In genomic region chr10:112949128-112949823, GRCh38 we compare ENCODE assay signal across 8 cellular contexts. TPM values are rescaled to one million over a fixed set of nuclear protein-coding genes. Genes with fewer than 3 reads are reported as not detected.
DNase-seq lines count a peak whose midpoint lies in the region; ATAC-seq, FAIRE-seq and TF ChIP-seq lines count a peak whose summit lies in the region.

No MANE protein-coding gene starts in this region.

- peak; percentile 35 for ATAC-seq in SK-N-SH treated with all-trans-retinoic acid at 6 μM for 48 hours
- ATAC-seq in HG02798 (IDR thresholded peaks at IDR 0.05; ENCODE audit: poor library complexity, unreplicated experiment) = no peak
- no peak for ATAC-seq in HG02678 (IDR thresholded peaks at IDR 0.05; ENCODE audit: unreplicated experiment)
- ATAC-seq in HG02981 (IDR thresholded peaks at IDR 0.05; ENCODE audit: unreplicated experiment) = no peak

- H3K9me3 ChIP-seq in sigmoid colon = no peaks in the 10 kb centered on the region

- FAIRE-seq in GM18507 (lab: Jason Lieb, UNC) = peak; percentile 36

- no peak for TF ChIP-seq EP300 in sigmoid colon (IDR thresholded peaks at IDR 0.05)

- peaks cover 0 to 31% (median 23%) of the 10 kb centered on the region in 4 donors for H3K4me1 ChIP-seq in sigmoid colon

- H3K27ac ChIP-seq in sigmoid colon = peak overlapping the region; percentile 87 to 97 (median 96)

- intact Hi-C loops in sigmoid colon (cut with DNase I) = no loop called here

- H3K36me3 ChIP-seq in sigmoid colon = no peaks in the 10 kb centered on the region

- no peaks in the 10 kb centered on the region for H3K27me3 ChIP-seq in sigmoid colon

- H3K4me3 ChIP-seq in foreskin fibroblast (ENCODE audit: low read depth in 1 of 2, low read length in 2 of 2) (peak overlapping the region; percentile 41 to 42), sigmoid colon (peak overlapping the region; percentile 17 to 91 (median 79))

- TF ChIP-seq CTCF in foreskin fibroblast (IDR thresholded peaks at IDR 0.05; ENCODE audit: low read depth, low read length) = no peak
- no peak for TF ChIP-seq CTCF in sigmoid colon (IDR thresholded peaks at IDR 0.05)

- DNase-seq in GM18507 (ENCODE audit: extremely low spot score, insufficient read length, low read depth) (no peak), foreskin fibroblast (peak in 1 of 2 donors; percentile 54), sigmoid colon (no peak), NCI-H1436 treated with DMSO at 0.1 percent for 48 hours (lab: John Stamatoyannopoulos, UW) (no peak)

- 1 to 9% methylated on average over 10 of the region's 10 CpGs for WGBS in sigmoid colon, 2 donors

- TF ChIP-seq POLR2A in sigmoid colon (IDR thresholded peaks at IDR 0.05) = no peak

TF ChIP-seq in SK-N-SH treated with all-trans-retinoic acid at 6 μM for 48 hours, 23 proteins besides CTCF, POLR2A, EP300 and RAD21:
- TF ChIP-seq SNAI2 (CRISPR knock-in tag; IDR thresholded peaks at IDR 0.05) (no peak), ZFP30 (CRISPR knock-in tag; IDR thresholded peaks at IDR 0.05) (no peak), PATZ1 (CRISPR knock-in tag; IDR thresholded peaks at IDR 0.05; ENCODE audit: borderline replicate concordance) (no peak), CSRNP3 (CRISPR knock-in tag; IDR thresholded peaks at IDR 0.05) (no peak), ESRRG (CRISPR knock-in tag; IDR thresholded peaks at IDR 0.05) (no peak), TOX (CRISPR knock-in tag; IDR thresholded peaks at IDR 0.05; ENCODE audit: borderline replicate concordance) (no peak), CREB5 (CRISPR knock-in tag; IDR thresholded peaks at IDR 0.05; ENCODE audit: low read depth) (no peak), TSHZ2 (CRISPR knock-in tag; IDR thresholded peaks at IDR 0.05) (no peak), TCF4 (CRISPR knock-in tag; IDR thresholded peaks at IDR 0.05; ENCODE audit: borderline replicate concordance) (no peak), PPARA (CRISPR knock-in tag; IDR thresholded peaks at IDR 0.05; ENCODE audit: borderline replicate concordance) (no peak), RARB (CRISPR knock-in tag; IDR thresholded peaks at IDR 0.05) (no peak), ZNF8 (CRISPR knock-in tag; IDR thresholded peaks at IDR 0.05) (no peak), OSR1 (CRISPR knock-in tag; IDR thresholded peaks at IDR 0.05) (no peak), ZNF70 (CRISPR knock-in tag; IDR thresholded peaks at IDR 0.05) (no peak), CSDC2 (CRISPR knock-in tag; IDR thresholded peaks at IDR 0.05) (no peak), POU6F1 (CRISPR knock-in tag; IDR thresholded peaks at IDR 0.05; ENCODE audit: borderline replicate concordance, low read depth) (no peak), ZNF565 (CRISPR knock-in tag; conservative IDR thresholded peaks at IDR 0.05; ENCODE audit: low read depth) (no peak), ARNTL (CRISPR knock-in tag; IDR thresholded peaks at IDR 0.05; ENCODE audit: borderline replicate concordance, low read depth) (no peak), GLIS3 (CRISPR knock-in tag; IDR thresholded peaks at IDR 0.05) (no peak), ISL1 (CRISPR knock-in tag; IDR thresholded peaks at IDR 0.05) (no peak)

RNA-seq across cellular contexts. Expression of gene TCF7L2, which starts 0.8 kb away (rescaled TPM):
- 10 to 100 TPM; 15.3 to 40.4 (median 23.3) TPM for total RNA-seq in sigmoid colon
- polyA plus RNA-seq in sigmoid colon = 10 to 100 TPM; 30.0 to 32.0 (median 31.7) TPM
